In the genomic region with DNA sequence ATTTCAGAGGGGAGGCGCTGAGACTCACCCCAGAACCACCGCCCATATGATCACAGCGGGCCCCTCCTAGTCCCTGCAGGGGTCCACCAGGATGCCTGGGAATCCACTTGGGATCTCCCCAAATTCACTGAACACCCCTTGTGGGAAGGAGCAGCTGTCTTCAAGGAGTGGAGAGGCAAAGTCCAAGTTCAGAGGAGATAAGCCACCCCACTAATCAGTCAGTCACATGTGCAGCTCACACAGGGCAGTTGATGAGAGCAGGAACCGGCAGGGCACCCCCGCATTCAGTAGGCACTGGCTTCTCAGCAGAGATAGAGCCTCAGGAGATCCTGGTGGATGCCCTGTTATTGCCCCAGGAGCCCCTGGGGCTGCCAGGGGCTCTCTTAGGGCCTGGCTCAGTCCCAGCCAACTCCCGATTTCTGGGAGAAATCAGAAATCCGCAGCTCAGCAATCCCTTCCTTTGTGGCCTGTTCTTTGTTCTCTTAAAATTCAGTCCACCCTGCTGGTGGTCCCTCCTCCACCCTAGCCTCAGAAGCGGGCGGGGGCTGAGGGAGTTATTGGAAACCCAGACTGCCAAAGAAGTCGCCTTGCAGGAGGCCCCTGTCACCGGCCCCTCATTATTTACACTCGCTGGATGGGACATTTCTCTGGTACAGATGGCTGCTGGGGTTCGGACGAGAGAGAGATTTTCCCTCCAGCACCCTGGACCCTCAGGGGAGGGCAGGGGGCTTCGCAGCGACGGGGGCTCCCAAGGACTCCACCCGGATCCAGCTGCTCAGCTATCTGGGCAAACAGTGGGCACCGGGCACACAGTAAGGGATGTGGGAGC, we compare ENCODE assay signal across 1 cellular context.
TF ChIP-seq lines count a peak whose summit lies in the region.

No MANE protein-coding gene starts in this region.

TF ChIP-seq in K562, 482 proteins besides CTCF, POLR2A, EP300 and RAD21 (continued from another document and continues in another):
- TF ChIP-seq, protein P1, sequence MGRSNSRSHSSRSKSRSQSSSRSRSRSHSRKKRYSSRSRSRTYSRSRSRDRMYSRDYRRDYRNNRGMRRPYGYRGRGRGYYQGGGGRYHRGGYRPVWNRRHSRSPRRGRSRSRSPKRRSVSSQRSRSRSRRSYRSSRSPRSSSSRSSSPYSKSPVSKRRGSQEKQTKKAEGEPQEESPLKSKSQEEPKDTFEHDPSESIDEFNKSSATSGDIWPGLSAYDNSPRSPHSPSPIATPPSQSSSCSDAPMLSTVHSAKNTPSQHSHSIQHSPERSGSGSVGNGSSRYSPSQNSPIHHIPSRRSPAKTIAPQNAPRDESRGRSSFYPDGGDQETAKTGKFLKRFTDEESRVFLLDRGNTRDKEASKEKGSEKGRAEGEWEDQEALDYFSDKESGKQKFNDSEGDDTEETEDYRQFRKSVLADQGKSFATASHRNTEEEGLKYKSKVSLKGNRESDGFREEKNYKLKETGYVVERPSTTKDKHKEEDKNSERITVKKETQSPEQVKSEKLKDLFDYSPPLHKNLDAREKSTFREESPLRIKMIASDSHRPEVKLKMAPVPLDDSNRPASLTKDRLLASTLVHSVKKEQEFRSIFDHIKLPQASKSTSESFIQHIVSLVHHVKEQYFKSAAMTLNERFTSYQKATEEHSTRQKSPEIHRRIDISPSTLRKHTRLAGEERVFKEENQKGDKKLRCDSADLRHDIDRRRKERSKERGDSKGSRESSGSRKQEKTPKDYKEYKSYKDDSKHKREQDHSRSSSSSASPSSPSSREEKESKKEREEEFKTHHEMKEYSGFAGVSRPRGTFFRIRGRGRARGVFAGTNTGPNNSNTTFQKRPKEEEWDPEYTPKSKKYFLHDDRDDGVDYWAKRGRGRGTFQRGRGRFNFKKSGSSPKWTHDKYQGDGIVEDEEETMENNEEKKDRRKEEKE (IDR thresholded peaks at IDR 0.05; ENCODE audit: borderline replicate concordance in 1 of 2, control insufficient read depth in 1 of 2, low read depth in 2 of 2, low read length in 1 of 2): 0 out of 4 replicates have a peak, but pooled peaks of 1 of the 2 experiments have one; percentile 30
- TF ChIP-seq, protein P2, sequence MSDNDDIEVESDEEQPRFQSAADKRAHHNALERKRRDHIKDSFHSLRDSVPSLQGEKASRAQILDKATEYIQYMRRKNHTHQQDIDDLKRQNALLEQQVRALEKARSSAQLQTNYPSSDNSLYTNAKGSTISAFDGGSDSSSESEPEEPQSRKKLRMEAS (CRISPR knock-in tag; IDR thresholded peaks at IDR 0.05): 0 out of 2 replicates have a peak, but pooled peaks have one; percentile 20
- TF ChIP-seq, protein P3, sequence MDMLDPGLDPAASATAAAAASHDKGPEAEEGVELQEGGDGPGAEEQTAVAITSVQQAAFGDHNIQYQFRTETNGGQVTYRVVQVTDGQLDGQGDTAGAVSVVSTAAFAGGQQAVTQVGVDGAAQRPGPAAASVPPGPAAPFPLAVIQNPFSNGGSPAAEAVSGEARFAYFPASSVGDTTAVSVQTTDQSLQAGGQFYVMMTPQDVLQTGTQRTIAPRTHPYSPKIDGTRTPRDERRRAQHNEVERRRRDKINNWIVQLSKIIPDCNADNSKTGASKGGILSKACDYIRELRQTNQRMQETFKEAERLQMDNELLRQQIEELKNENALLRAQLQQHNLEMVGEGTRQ (CRISPR knock-in tag; IDR thresholded peaks at IDR 0.05): peak; percentile 76
- no peak for TF ChIP-seq GABPB1 (CRISPR knock-in tag; IDR thresholded peaks at IDR 0.05)
- TF ChIP-seq RNF2 (IDR thresholded peaks at IDR 0.05): peak; percentile 31; the same call in 1 of the 2 replicates
- TF ChIP-seq, protein P4, sequence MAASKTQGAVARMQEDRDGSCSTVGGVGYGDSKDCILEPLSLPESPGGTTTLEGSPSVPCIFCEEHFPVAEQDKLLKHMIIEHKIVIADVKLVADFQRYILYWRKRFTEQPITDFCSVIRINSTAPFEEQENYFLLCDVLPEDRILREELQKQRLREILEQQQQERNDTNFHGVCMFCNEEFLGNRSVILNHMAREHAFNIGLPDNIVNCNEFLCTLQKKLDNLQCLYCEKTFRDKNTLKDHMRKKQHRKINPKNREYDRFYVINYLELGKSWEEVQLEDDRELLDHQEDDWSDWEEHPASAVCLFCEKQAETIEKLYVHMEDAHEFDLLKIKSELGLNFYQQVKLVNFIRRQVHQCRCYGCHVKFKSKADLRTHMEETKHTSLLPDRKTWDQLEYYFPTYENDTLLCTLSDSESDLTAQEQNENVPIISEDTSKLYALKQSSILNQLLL (CRISPR knock-in tag; IDR thresholded peaks at IDR 0.05; ENCODE audit: borderline replicate concordance): no peak
- no peak for TF ChIP-seq ZNF311 (CRISPR knock-in tag; IDR thresholded peaks at IDR 0.05)
- TF ChIP-seq NR1H2 (CRISPR knock-in tag; IDR thresholded peaks at IDR 0.05): no peak
- no peak for TF ChIP-seq ZC3H11A (IDR thresholded peaks at IDR 0.05; ENCODE audit: low read depth, low read length)
- TF ChIP-seq DPF2 (IDR thresholded peaks at IDR 0.05): peak; percentile 83
- TF ChIP-seq, protein P5, sequence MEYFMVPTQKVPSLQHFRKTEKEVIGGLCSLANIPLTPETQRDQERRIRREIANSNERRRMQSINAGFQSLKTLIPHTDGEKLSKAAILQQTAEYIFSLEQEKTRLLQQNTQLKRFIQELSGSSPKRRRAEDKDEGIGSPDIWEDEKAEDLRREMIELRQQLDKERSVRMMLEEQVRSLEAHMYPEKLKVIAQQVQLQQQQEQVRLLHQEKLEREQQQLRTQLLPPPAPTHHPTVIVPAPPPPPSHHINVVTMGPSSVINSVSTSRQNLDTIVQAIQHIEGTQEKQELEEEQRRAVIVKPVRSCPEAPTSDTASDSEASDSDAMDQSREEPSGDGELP (CRISPR knock-in tag; IDR thresholded peaks at IDR 0.05; ENCODE audit: borderline replicate concordance): peak; percentile 56; the same call in 1 of the 2 replicates
- no peak for TF ChIP-seq RFX7 (CRISPR knock-in tag; IDR thresholded peaks at IDR 0.05)
- TF ChIP-seq SRSF9 (IDR thresholded peaks at IDR 0.05; ENCODE audit: borderline replicate concordance, low read depth, low read length): no peak
- TF ChIP-seq ZNF384 (IDR thresholded peaks at IDR 0.05; ENCODE audit: low read depth, low read length): no peak
- TF ChIP-seq DACH1 (IDR thresholded peaks at IDR 0.05; ENCODE audit: partially characterized antibody): peak; percentile 64
- TF ChIP-seq CBX2 (IDR thresholded peaks at IDR 0.05; ENCODE audit: insufficient read depth, low read length, poor library complexity, severe bottlenecking): no peak
- TF ChIP-seq ATF7 (IDR thresholded peaks at IDR 0.05): no peak
- TF ChIP-seq ILF3 (IDR thresholded peaks at IDR 0.05; ENCODE audit: borderline replicate concordance): no peak
- TF ChIP-seq, protein P6, sequence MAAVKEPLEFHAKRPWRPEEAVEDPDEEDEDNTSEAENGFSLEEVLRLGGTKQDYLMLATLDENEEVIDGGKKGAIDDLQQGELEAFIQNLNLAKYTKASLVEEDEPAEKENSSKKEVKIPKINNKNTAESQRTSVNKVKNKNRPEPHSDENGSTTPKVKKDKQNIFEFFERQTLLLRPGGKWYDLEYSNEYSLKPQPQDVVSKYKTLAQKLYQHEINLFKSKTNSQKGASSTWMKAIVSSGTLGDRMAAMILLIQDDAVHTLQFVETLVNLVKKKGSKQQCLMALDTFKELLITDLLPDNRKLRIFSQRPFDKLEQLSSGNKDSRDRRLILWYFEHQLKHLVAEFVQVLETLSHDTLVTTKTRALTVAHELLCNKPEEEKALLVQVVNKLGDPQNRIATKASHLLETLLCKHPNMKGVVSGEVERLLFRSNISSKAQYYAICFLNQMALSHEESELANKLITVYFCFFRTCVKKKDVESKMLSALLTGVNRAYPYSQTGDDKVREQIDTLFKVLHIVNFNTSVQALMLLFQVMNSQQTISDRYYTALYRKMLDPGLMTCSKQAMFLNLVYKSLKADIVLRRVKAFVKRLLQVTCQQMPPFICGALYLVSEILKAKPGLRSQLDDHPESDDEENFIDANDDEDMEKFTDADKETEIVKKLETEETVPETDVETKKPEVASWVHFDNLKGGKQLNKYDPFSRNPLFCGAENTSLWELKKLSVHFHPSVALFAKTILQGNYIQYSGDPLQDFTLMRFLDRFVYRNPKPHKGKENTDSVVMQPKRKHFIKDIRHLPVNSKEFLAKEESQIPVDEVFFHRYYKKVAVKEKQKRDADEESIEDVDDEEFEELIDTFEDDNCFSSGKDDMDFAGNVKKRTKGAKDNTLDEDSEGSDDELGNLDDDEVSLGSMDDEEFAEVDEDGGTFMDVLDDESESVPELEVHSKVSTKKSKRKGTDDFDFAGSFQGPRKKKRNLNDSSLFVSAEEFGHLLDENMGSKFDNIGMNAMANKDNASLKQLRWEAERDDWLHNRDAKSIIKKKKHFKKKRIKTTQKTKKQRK (IDR thresholded peaks at IDR 0.05; ENCODE audit: borderline replicate concordance, low read depth, low read length): no peak
- peak in 1 of 2 experiments; percentile 58; a peak in 1 of 4 replicates for TF ChIP-seq HDAC1 (IDR thresholded peaks at IDR 0.05)
- TF ChIP-seq IFI16 (CRISPR knock-in tag; IDR thresholded peaks at IDR 0.05): no peak
- 0 out of 2 replicates have a peak, but pooled peaks have one; percentile 32 for TF ChIP-seq SOX6 (IDR thresholded peaks at IDR 0.05)
- no peak for TF ChIP-seq POLR2G (IDR thresholded peaks at IDR 0.05; ENCODE audit: low read depth, low read length)
- TF ChIP-seq STAT5B (CRISPR knock-in tag; IDR thresholded peaks at IDR 0.05): no peak
- TF ChIP-seq ZNF583 (CRISPR knock-in tag; IDR thresholded peaks at IDR 0.05): 0 out of 2 replicates have a peak, but pooled peaks have one; percentile 42
- TF ChIP-seq KLF16 (IDR thresholded peaks at IDR 0.05): peak; percentile 46; the same call in 1 of the 2 replicates
- TF ChIP-seq ZC3H8 (IDR thresholded peaks at IDR 0.05): no peak
- no peak for TF ChIP-seq YY1 (IDR thresholded peaks at IDR 0.05; ENCODE audit: borderline replicate concordance in 1 of 3, control insufficient read depth in 1 of 3, extremely low read depth in 1 of 3, insufficient read depth in 3 of 3, insufficient read length in 1 of 3, insufficient replicate concordance in 2 of 3, low read depth in 1 of 3, low read length in 2 of 3)
- no peak for TF ChIP-seq ASH1L (IDR thresholded peaks at IDR 0.05; ENCODE audit: borderline replicate concordance, low read depth, partially characterized antibody)
- TF ChIP-seq, protein P7, sequence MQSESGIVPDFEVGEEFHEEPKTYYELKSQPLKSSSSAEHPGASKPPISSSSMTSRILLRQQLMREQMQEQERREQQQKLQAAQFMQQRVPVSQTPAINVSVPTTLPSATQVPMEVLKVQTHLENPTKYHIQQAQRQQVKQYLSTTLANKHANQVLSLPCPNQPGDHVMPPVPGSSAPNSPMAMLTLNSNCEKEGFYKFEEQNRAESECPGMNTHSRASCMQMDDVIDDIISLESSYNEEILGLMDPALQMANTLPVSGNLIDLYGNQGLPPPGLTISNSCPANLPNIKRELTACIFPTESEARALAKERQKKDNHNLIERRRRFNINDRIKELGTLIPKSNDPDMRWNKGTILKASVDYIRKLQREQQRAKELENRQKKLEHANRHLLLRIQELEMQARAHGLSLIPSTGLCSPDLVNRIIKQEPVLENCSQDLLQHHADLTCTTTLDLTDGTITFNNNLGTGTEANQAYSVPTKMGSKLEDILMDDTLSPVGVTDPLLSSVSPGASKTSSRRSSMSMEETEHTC (IDR thresholded peaks at IDR 0.05): peak; percentile 87
- TF ChIP-seq KDM5B (IDR thresholded peaks at IDR 0.05; ENCODE audit: insufficient replicate concordance, low read depth, low read length): no peak
- TF ChIP-seq ZNF75A (CRISPR knock-in tag; IDR thresholded peaks at IDR 0.05): no peak
- TF ChIP-seq SMARCE1 (IDR thresholded peaks at IDR 0.05): peak; percentile 72
- no peak for TF ChIP-seq SP1 (CRISPR knock-in tag; IDR thresholded peaks at IDR 0.05)
- TF ChIP-seq HDGF (IDR thresholded peaks at IDR 0.05): no peak
- TF ChIP-seq JUNB (CRISPR knock-in tag; conservative IDR thresholded peaks at IDR 0.05): no peak
- TF ChIP-seq POLR3A (IDR thresholded peaks at IDR 0.05; ENCODE audit: borderline replicate concordance, extremely low read depth, insufficient read depth, insufficient read length): no peak
- TF ChIP-seq, protein P8, sequence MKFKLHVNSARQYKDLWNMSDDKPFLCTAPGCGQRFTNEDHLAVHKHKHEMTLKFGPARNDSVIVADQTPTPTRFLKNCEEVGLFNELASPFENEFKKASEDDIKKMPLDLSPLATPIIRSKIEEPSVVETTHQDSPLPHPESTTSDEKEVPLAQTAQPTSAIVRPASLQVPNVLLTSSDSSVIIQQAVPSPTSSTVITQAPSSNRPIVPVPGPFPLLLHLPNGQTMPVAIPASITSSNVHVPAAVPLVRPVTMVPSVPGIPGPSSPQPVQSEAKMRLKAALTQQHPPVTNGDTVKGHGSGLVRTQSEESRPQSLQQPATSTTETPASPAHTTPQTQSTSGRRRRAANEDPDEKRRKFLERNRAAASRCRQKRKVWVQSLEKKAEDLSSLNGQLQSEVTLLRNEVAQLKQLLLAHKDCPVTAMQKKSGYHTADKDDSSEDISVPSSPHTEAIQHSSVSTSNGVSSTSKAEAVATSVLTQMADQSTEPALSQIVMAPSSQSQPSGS (CRISPR knock-in tag; IDR thresholded peaks at IDR 0.05): no peak
- TF ChIP-seq ESRRB (CRISPR knock-in tag; IDR thresholded peaks at IDR 0.05; ENCODE audit: borderline replicate concordance): no peak
- TF ChIP-seq, protein P9, sequence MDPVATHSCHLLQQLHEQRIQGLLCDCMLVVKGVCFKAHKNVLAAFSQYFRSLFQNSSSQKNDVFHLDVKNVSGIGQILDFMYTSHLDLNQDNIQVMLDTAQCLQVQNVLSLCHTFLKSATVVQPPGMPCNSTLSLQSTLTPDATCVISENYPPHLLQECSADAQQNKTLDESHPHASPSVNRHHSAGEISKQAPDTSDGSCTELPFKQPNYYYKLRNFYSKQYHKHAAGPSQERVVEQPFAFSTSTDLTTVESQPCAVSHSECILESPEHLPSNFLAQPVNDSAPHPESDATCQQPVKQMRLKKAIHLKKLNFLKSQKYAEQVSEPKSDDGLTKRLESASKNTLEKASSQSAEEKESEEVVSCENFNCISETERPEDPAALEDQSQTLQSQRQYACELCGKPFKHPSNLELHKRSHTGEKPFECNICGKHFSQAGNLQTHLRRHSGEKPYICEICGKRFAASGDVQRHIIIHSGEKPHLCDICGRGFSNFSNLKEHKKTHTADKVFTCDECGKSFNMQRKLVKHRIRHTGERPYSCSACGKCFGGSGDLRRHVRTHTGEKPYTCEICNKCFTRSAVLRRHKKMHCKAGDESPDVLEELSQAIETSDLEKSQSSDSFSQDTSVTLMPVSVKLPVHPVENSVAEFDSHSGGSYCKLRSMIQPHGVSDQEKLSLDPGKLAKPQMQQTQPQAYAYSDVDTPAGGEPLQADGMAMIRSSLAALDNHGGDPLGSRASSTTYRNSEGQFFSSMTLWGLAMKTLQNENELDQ (CRISPR knock-in tag; IDR thresholded peaks at IDR 0.05; ENCODE audit: borderline replicate concordance): no peak
- TF ChIP-seq JUND (IDR thresholded peaks at IDR 0.05; ENCODE audit: borderline replicate concordance, low read depth, low read length): peak; percentile 52
- no peak; the same call in 2 of the 3 replicates for TF ChIP-seq JUND (tag; IDR thresholded peaks at IDR 0.05; ENCODE audit: borderline replicate concordance, low read depth, low read length)
- no peak for TF ChIP-seq MTA2 (IDR thresholded peaks at IDR 0.05; ENCODE audit: low read depth)
- TF ChIP-seq GABPA (tag; conservative IDR thresholded peaks at IDR 0.05; ENCODE audit: low read depth): no peak
- no peak for TF ChIP-seq ZNF347 (CRISPR knock-in tag; IDR thresholded peaks at IDR 0.05; ENCODE audit: low read depth)
